In the genomic region with DNA sequence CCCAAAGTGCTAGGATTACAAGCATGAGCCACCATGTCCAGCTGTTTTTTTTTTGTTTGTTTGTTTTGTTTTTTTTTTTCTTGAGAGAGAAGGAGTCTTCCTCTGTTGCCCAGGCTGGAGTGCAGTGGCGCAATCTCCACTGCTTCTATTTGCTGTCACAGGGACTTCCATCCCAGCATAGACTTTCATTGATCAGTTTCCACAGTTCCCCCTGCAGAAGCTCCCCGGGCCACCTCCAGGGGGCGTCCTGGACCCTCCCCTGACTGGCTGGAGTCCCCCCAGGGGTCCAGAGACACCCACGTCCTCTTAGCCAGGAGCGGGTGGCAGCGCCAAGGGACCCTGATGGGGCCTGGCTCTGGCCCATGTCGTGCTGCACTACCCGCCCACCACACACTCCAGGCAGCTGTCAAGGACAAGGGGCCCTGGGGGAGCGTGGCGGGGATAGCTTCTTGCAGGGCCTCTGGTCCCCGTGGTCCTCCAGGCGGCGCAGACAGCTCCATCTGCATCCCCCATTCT, we compare ENCODE assay signal across 11 cellular contexts. TPM values are rescaled to one million over a fixed set of nuclear protein-coding genes. Genes with fewer than 3 reads are reported as not detected.
A peak's percentile ranks its signal among the peaks of the same experiment; 100 is the strongest.
DNase-seq lines count a peak whose midpoint lies in the region; ATAC-seq, FAIRE-seq and TF ChIP-seq lines count a peak whose summit lies in the region.
"Had no signal": no experiment of that assay in that cellular context is flagged by ENCODE, and none has a peak within 500 bp of the region (broad histone marks: within the 10 kb centered on the region; RNA-seq: fewer than 3 reads in every experiment).

No MANE protein-coding gene starts in this region.

- peaks cover 10% of the 10 kb centered on the region for H3K4me1 ChIP-seq in keratinocyte (ENCODE audit: control insufficient read depth, extremely low read depth, insufficient read depth, low read length)

- H3K27ac Mint-ChIP-seq in WTC11, result no peak overlapping the region

- H3K27ac ChIP-seq in C4-2B, result peak overlapping the region; percentile 89
- no peak overlapping the region for H3K27ac ChIP-seq in keratinocyte (ENCODE audit: control insufficient read depth, insufficient read depth, low read length)
- H3K27ac ChIP-seq: left lung had no signal

- no peak for FAIRE-seq in keratinocyte (lab: Jason Lieb, UNC)
- FAIRE-seq: GM18507 had no signal

- DNase-seq in GM13976 (ENCODE audit: low spot score) (no peak), WTC11 (ENCODE audit: low spot score) (peak; percentile 66), keratinocyte (ENCODE audit: low read depth, low spot score) (no peak), NCI-H2081 treated with DMSO at 0.1 percent for 48 hours (lab: John Stamatoyannopoulos, UW) (no peak), glomerular visceral epithelial cell (ENCODE audit: extremely low spot score) (no peak)

- H3K4me1 Mint-ChIP-seq in WTC11, result peaks cover 2% of the 10 kb centered on the region; the same call in 1 of the 2 replicates
- H3K4me1 Mint-ChIP-seq: central memory CD8-positive, alpha-beta T cell had no signal

- ATAC-seq in WTC11, result peak; percentile 17
- no peak for ATAC-seq in GM18858 (IDR thresholded peaks at IDR 0.05; ENCODE audit: unreplicated experiment)
- ATAC-seq in HG03521 (IDR thresholded peaks at IDR 0.05; ENCODE audit: unreplicated experiment), result no peak

- peaks cover 53% of the 10 kb centered on the region for H3K27me3 Mint-ChIP-seq in WTC11 (ENCODE audit: low read depth)

- no peak overlapping the region for H3K4me2 ChIP-seq in keratinocyte (ENCODE audit: control insufficient read depth, extremely low read depth, insufficient read depth, low read depth, low read length)

- H3K9me3 Mint-ChIP-seq in WTC11, result no peaks in the 10 kb centered on the region
- H3K9me3 Mint-ChIP-seq: central memory CD8-positive, alpha-beta T cell had no signal

- H3K9me3 ChIP-seq in keratinocyte (ENCODE audit: control insufficient read depth, low read depth, low read length), result no peaks in the 10 kb centered on the region
- H3K9me3 ChIP-seq: left lung had no signal

- peaks cover 24% of the 10 kb centered on the region for H3K27me3 ChIP-seq in keratinocyte (ENCODE audit: control insufficient read depth, extremely low read depth, insufficient read depth, low read length)

- H3K4me3 ChIP-seq in keratinocyte (ENCODE audit: control insufficient read depth in 2 of 3, extremely low read depth in 1 of 3, insufficient read depth in 2 of 3, low read depth in 1 of 3, low read length in 3 of 3), result no peak overlapping the region
- H3K4me3 ChIP-seq: left lung had no signal

- no peaks in the 10 kb centered on the region for H3K36me3 Mint-ChIP-seq in WTC11

- CTCF ChIA-PET in WTC11 (lab: Charles Lee), result interaction anchor here (0.5 to 6.5 kb wide), 37 partner anchors 9 to 1828 kb away, joined by 3 to 82 read pairs (median 4); partner anchors contain the start of genes NOXO1, NTHL1, PKD1 and TBL3

- dilution Hi-C loops in keratinocyte (cut with MboI; ENCODE audit: extremely low pct_ligation_motif_present, low sequenced_read_pairs), result no loop called here

- no peak overlapping the region for H3K4me3 Mint-ChIP-seq in WTC11
- H3K4me3 Mint-ChIP-seq: central memory CD8-positive, alpha-beta T cell had no signal

- H3K9me1 ChIP-seq in keratinocyte (ENCODE audit: control insufficient read depth, extremely low read depth, insufficient read depth, low read length), result no peaks in the 10 kb centered on the region

- in situ Hi-C loops in GM13976 (cut with MboI; ENCODE audit: low sequenced_read_pairs, unreplicated experiment), result loop anchor here (25.0 kb wide), 1 partner anchor 471 kb away; the partner anchor contains the start of gene TBC1D24

- no peaks in the 10 kb centered on the region for H3K79me2 ChIP-seq in keratinocyte (ENCODE audit: control insufficient read depth, insufficient read depth, low read length)

- H2AFZ ChIP-seq in keratinocyte (ENCODE audit: control insufficient read depth, low read length), result no peak overlapping the region

- POLR2A ChIA-PET in WTC11 (lab: Charles Lee), result interaction anchor here (1.1 kb wide), 1 partner anchor 108 kb away, joined by 3 read pairs; no protein-coding TSS in a partner anchor

- TF ChIP-seq CTCF in C4-2B (conservative IDR thresholded peaks at IDR 0.05), result peak; percentile 68
- peak; percentile 18 for TF ChIP-seq CTCF in GM13976 (IDR thresholded peaks at IDR 0.05; ENCODE audit: borderline replicate concordance, control extremely low read depth, extremely low read depth, insufficient read depth, missing control alignments)
- TF ChIP-seq CTCF in WTC11 (IDR thresholded peaks at IDR 0.05), result peak; percentile 60; the same call in 1 of the 2 replicates
- TF ChIP-seq CTCF in keratinocyte (optimal IDR thresholded peaks at IDR 0.05 in 1 of 3, IDR thresholded peaks at IDR 0.05 in 1 of 3, conservative IDR thresholded peaks at IDR 0.05 in 1 of 3; ENCODE audit: extremely low read depth in 1 of 3, insufficient read depth in 2 of 3, low read length in 3 of 3), result peak; percentile 20 to 30 (median 30)

- no peaks in the 10 kb centered on the region for H3K36me3 ChIP-seq in keratinocyte (ENCODE audit: control insufficient read depth in 2 of 2, extremely low read depth in 1 of 2, insufficient read depth in 2 of 2, low read length in 2 of 2)
- H3K36me3 ChIP-seq: left lung had no signal

- no peaks in the 10 kb centered on the region for H4K20me1 ChIP-seq in keratinocyte (ENCODE audit: control insufficient read depth, extremely low read depth, insufficient read depth, low read length)

- no peak overlapping the region for H3K9ac ChIP-seq in keratinocyte (ENCODE audit: control insufficient read depth, extremely low read depth, insufficient read depth, low read length)

TF ChIP-seq in WTC11, 78 proteins besides CTCF, POLR2A, EP300 and RAD21:
- peak; percentile 76 for TF ChIP-seq ZNF423 (CRISPR knock-in tag; IDR thresholded peaks at IDR 0.05)
- TF ChIP-seq GTF2I (CRISPR knock-in tag; conservative IDR thresholded peaks at IDR 0.05), result no peak
- TF ChIP-seq TP53 (CRISPR knock-in tag; IDR thresholded peaks at IDR 0.05), result no peak
- peak; percentile 15; the same call in 1 of the 2 replicates for TF ChIP-seq GABPB1 (CRISPR knock-in tag; IDR thresholded peaks at IDR 0.05)

RNA-seq across cellular contexts. Expression of gene NPW, which starts 3.1 kb away (rescaled TPM):
- total RNA-seq in WTC11 (2021), result 15.2 to 28.6 TPM (median 22.0 TPM) in 3 replicates
- 0.23 TPM in 1 of 3 replicates, not detected in the others for polyA plus RNA-seq in keratinocyte
- not detected for polyA plus RNA-seq in keratinocyte (2011; ENCODE audit: low read depth)
- 0.13 TPM in 1 of 2 replicates, not detected in the other for polyA plus RNA-seq in keratinocyte (2011; cell fraction: cytosol; rRNA removed)
- 0.31 TPM in 1 of 2 replicates, not detected in the other for polyA plus RNA-seq in keratinocyte (2011; cell fraction: nucleus; rRNA removed)
- 0.30 and 0.65 TPM in 2 replicates for polyA plus RNA-seq in keratinocyte (2012; ENCODE audit: low replicate concordance)
- polyA minus RNA-seq in keratinocyte, result not detected in 3 replicates
- not detected for polyA minus RNA-seq in keratinocyte (2011; cell fraction: cytosol; rRNA and poly(A)+ RNA removed)
- polyA minus RNA-seq in keratinocyte (2011; cell fraction: nucleus; rRNA and poly(A)+ RNA removed), result not detected in 2 replicates

RNA-seq across cellular contexts. Expression of gene ZNF598, which starts 6.8 kb away (rescaled TPM):
- total RNA-seq in WTC11 (2021), result 53.9 to 66.4 TPM (median 55.5 TPM) in 3 replicates
- 18.0 to 35.5 TPM (median 24.0 TPM) in 3 replicates for polyA plus RNA-seq in keratinocyte
- 117 TPM for polyA plus RNA-seq in keratinocyte (2011; ENCODE audit: low read depth)
- polyA plus RNA-seq in keratinocyte (2011; cell fraction: cytosol; rRNA removed), result 15.1 and 41.0 TPM in 2 replicates
- polyA plus RNA-seq in keratinocyte (2011; cell fraction: nucleus; rRNA removed), result 49.0 and 65.1 TPM in 2 replicates
- 34.4 and 46.1 TPM in 2 replicates for polyA plus RNA-seq in keratinocyte (2012; ENCODE audit: low replicate concordance)
- 14.1 to 28.9 TPM (median 15.8 TPM) in 3 replicates for polyA minus RNA-seq in keratinocyte
- 79.4 TPM for polyA minus RNA-seq in keratinocyte (2011; cell fraction: cytosol; rRNA and poly(A)+ RNA removed)
- polyA minus RNA-seq in keratinocyte (2011; cell fraction: nucleus; rRNA and poly(A)+ RNA removed), result 33.0 and 37.2 TPM in 2 replicates

RNA-seq across cellular contexts. Expression of gene NHERF2, which starts 10.2 kb away (rescaled TPM):
- 23.3 to 31.1 TPM (median 28.0 TPM) in 3 replicates for total RNA-seq in WTC11 (2021)
- 5.9 to 10.1 TPM (median 9.0 TPM) in 3 replicates for polyA plus RNA-seq in keratinocyte
- polyA plus RNA-seq in keratinocyte (2011; ENCODE audit: low read depth), result 5.4 TPM
- 8.1 and 26.7 TPM in 2 replicates for polyA plus RNA-seq in keratinocyte (2011; cell fraction: cytosol; rRNA removed)
- polyA plus RNA-seq in keratinocyte (2011; cell fraction: nucleus; rRNA removed), result 7.5 and 11.2 TPM in 2 replicates
- 8.2 and 19.8 TPM in 2 replicates for polyA plus RNA-seq in keratinocyte (2012; ENCODE audit: low replicate concordance)
- polyA minus RNA-seq in keratinocyte, result 3.3 to 14.2 TPM (median 4.8 TPM) in 3 replicates
- 21.1 TPM for polyA minus RNA-seq in keratinocyte (2011; cell fraction: cytosol; rRNA and poly(A)+ RNA removed)
- 3.4 and 4.9 TPM in 2 replicates for polyA minus RNA-seq in keratinocyte (2011; cell fraction: nucleus; rRNA and poly(A)+ RNA removed)

RNA-seq across cellular contexts. Expression of gene SYNGR3, which starts 26.7 kb away (rescaled TPM):
- 41.5 to 53.5 TPM (median 51.2 TPM) in 3 replicates for total RNA-seq in WTC11 (2021)
- 0.12 to 0.30 TPM (median 0.28 TPM) in 3 replicates for polyA plus RNA-seq in keratinocyte
- polyA plus RNA-seq in keratinocyte (2011; ENCODE audit: low read depth), result not detected
- 0.12 and 0.29 TPM in 2 replicates for polyA plus RNA-seq in keratinocyte (2011; cell fraction: cytosol; rRNA removed)
- polyA plus RNA-seq in keratinocyte (2011; cell fraction: nucleus; rRNA removed), result 0.13 and 0.19 TPM in 2 replicates
- 0.27 and 0.29 TPM in 2 replicates for polyA plus RNA-seq in keratinocyte (2012; ENCODE audit: low replicate concordance)
- 0.16 to 0.30 TPM in 2 of 3 replicates, not detected in the other for polyA minus RNA-seq in keratinocyte
- not detected for polyA minus RNA-seq in keratinocyte (2011; cell fraction: cytosol; rRNA and poly(A)+ RNA removed)
- polyA minus RNA-seq in keratinocyte (2011; cell fraction: nucleus; rRNA and poly(A)+ RNA removed), result not detected in 2 replicates

RNA-seq across cellular contexts. Expression of gene NTHL1, which starts 31.2 kb away (rescaled TPM):
- 90.5 to 93.4 TPM (median 93.3 TPM) in 3 replicates for total RNA-seq in WTC11 (2021)
- polyA plus RNA-seq in keratinocyte, result 8.5 to 16.0 TPM (median 10.9 TPM) in 3 replicates
- polyA plus RNA-seq in keratinocyte (2011; ENCODE audit: low read depth), result 7.0 TPM
- 6.1 and 16.9 TPM in 2 replicates for polyA plus RNA-seq in keratinocyte (2011; cell fraction: cytosol; rRNA removed)
- polyA plus RNA-seq in keratinocyte (2011; cell fraction: nucleus; rRNA removed), result 9.7 and 14.1 TPM in 2 replicates
- 4.8 and 18.1 TPM in 2 replicates for polyA plus RNA-seq in keratinocyte (2012; ENCODE audit: low replicate concordance)
- 8.6 to 10.6 TPM (median 9.2 TPM) in 3 replicates for polyA minus RNA-seq in keratinocyte
- 24.7 TPM for polyA minus RNA-seq in keratinocyte (2011; cell fraction: cytosol; rRNA and poly(A)+ RNA removed)
- 5.4 and 9.2 TPM in 2 replicates for polyA minus RNA-seq in keratinocyte (2011; cell fraction: nucleus; rRNA and poly(A)+ RNA removed)

Comparison
In these comparisons a context has a peak if more than half of its experiments do, and no peak if none do; other contexts are left out.
1. CTCF ChIP-seq: peak in every context shown above with its lines; median percentile 68 in C4-2B; 60 in WTC11; 30 in keratinocyte; 18 in GM13976.